In the genomic region with DNA sequence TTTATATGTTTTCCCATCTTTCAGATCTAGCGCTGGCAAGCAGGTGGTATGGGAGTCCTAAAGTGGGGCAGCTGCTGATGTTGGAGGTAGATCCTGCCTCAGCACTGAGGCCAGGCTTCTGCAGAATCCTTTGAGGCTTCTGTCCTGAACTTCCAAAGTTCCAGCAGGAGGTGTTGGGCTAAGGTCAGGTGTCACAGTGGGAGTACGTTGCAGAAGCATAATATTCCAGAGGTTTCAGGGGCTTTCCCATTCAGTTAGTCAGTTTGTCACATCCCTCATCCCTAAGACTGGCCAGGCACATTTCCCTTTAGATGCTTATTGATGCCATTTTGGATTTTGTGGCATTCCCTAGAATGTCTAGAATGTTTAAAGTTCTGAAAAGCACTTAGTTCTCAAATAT, we compare ENCODE assay signal across 17 cellular contexts.
A peak's percentile ranks its signal among the peaks of the same experiment; 100 is the strongest.
DNase-seq lines count a peak whose midpoint lies in the region; ATAC-seq and TF ChIP-seq lines count a peak whose summit lies in the region.
"Had no signal": no experiment of that assay in that cellular context is flagged by ENCODE, and none has a peak within 500 bp of the region (broad histone marks: within the 10 kb centered on the region; RNA-seq: fewer than 3 reads in every experiment).

No MANE protein-coding gene starts in this region.

- no peaks in the 10 kb centered on the region for H3K9me2 ChIP-seq in GM23248 (ENCODE audit: insufficient read depth)

- ATAC-seq in thoracic aorta (ENCODE audit: insufficient number of reproducible peaks, low FRiP score, low read depth) (no peak), GM21528 (IDR thresholded peaks at IDR 0.05; ENCODE audit: low FRiP score, unreplicated experiment) (no peak)

- peaks cover 24% of the 10 kb centered on the region for H3K4me1 ChIP-seq in GM23248 (ENCODE audit: insufficient read depth)
- peaks cover 22% of the 10 kb centered on the region for H3K4me1 ChIP-seq in adipocyte (ENCODE audit: control insufficient read depth, insufficient read depth, low read length)
- peaks cover 5 to 17% of the 10 kb centered on the region in 2 donors for H3K4me1 ChIP-seq in thoracic aorta (ENCODE audit: control insufficient read depth in 1 of 2, low read depth in 2 of 2)
- H3K4me1 ChIP-seq: parathyroid adenoma had no signal

- peaks cover 15% of the 10 kb centered on the region for H3F3A ChIP-seq in GM23248 (ENCODE audit: insufficient read depth)

- WGBS in GM23248 (ENCODE audit: low coverage in 1 of 2, low lambda C conversion rate in 2 of 2, missing lambda C conversion rate in 2 of 2), 2 experiments = 74 to 75% methylated on average over 2 of the region's 2 CpGs

- TF ChIP-seq CTCF in thoracic aorta (IDR thresholded peaks at IDR 0.05) = no peak

- no peaks in the 10 kb centered on the region for H3K36me3 ChIP-seq in GM23248 (ENCODE audit: low read depth)
- no peaks in the 10 kb centered on the region for H3K36me3 ChIP-seq in adipocyte (ENCODE audit: control insufficient read depth, insufficient read depth, low read length, severe bottlenecking)
- H3K36me3 ChIP-seq in thoracic aorta = no peaks in the 10 kb centered on the region
- H3K36me3 ChIP-seq: BLaER1 treated with 17β-estradiol and CSF1 and Interleukin-3, amounts not matched to agents 10 nM and 100 nM had no signal

- DNase-seq in GM23248 (no peak), adipocyte (ENCODE audit: low read depth) (no peak), kidney tubule cell (ENCODE audit: low spot score) (peak; percentile 55), thoracic aorta (ENCODE audit: low spot score) (no peak), LoVo (ENCODE audit: low spot score) (no peak), amniotic stem cell (lab: John Stamatoyannopoulos, UW) (no peak)
- DNase-seq: activated CD4-positive, alpha-beta T cell treated with anti-CD3 and anti-CD28 coated beads, Interleukin-2, amount 50 U/mL, for 4 hours; activated T-cell treated with anti-CD3 and anti-CD28 coated beads for 4 hours; DMS153; erythroblast; NCI-H187; SHP77 treated with DMSO at 0.1 percent for 48 hours; substantia nigra had no signal

- H2AFZ ChIP-seq in GM23248 = peak overlapping the region; percentile 60
- H2AFZ ChIP-seq: parathyroid adenoma had no signal

- no peaks in the 10 kb centered on the region for H3K9me3 ChIP-seq in GM23248 (ENCODE audit: low read depth)
- peaks cover 5% of the 10 kb centered on the region for H3K9me3 ChIP-seq in adipocyte (ENCODE audit: control insufficient read depth, low read length)
- H3K9me3 ChIP-seq in thoracic aorta = no peaks in the 10 kb centered on the region

- peak overlapping the region; percentile 77 for H3K27ac ChIP-seq in GM23248
- H3K27ac ChIP-seq in thoracic aorta = peak overlapping the region; percentile 39 to 75
- H3K27ac ChIP-seq: BLaER1 treated with 17β-estradiol and CSF1 and Interleukin-3, amounts not matched to agents 10 nM and 100 nM; parathyroid adenoma had no signal

- no peaks in the 10 kb centered on the region for H3K27me3 ChIP-seq in GM23248 (replicated peaks; ENCODE audit: insufficient read depth)
- H3K27me3 ChIP-seq in adipocyte (replicated peaks; ENCODE audit: control insufficient read depth, insufficient read depth, low read length) = no peaks in the 10 kb centered on the region
- H3K27me3 ChIP-seq in thoracic aorta (replicated peaks; ENCODE audit: insufficient read depth) = no peaks in the 10 kb centered on the region
- H3K27me3 ChIP-seq: BLaER1 treated with 17β-estradiol and CSF1 and Interleukin-3, amounts not matched to agents 10 nM and 100 nM had no signal

- H4K20me1 ChIP-seq in GM23248 (ENCODE audit: insufficient read depth) = no peaks in the 10 kb centered on the region
- H4K20me1 ChIP-seq: BLaER1 treated with 17β-estradiol and CSF1 and Interleukin-3, amounts not matched to agents 10 nM and 100 nM had no signal

- H3K4me2 ChIP-seq in GM23248 (ENCODE audit: unreplicated experiment) = peak overlapping the region; percentile 80
- H3K4me2 ChIP-seq: BLaER1 treated with 17β-estradiol and CSF1 and Interleukin-3, amounts not matched to agents 10 nM and 100 nM had no signal

- in situ Hi-C loops in GM23248 (cut with MboI) = no loop called here

- no peaks in the 10 kb centered on the region for H3K79me2 ChIP-seq in GM23248 (ENCODE audit: insufficient read depth)
- H3K79me2 ChIP-seq: parathyroid adenoma had no signal

- H3K9ac ChIP-seq in GM23248 (peak overlapping the region; percentile 36; the same call in 1 of the 2 replicates), adipocyte (ENCODE audit: low read length) (peak overlapping the region; percentile 78)
- H3K9ac ChIP-seq: BLaER1 treated with 17β-estradiol and CSF1 and Interleukin-3, amounts not matched to agents 10 nM and 100 nM; parathyroid adenoma had no signal

- H3K4me3 ChIP-seq in GM23248 (0 out of 2 replicates have a peak overlapping the region, but pooled peaks have one; percentile 48), adipocyte (ENCODE audit: low read length) (peak overlapping the region; percentile 13), thoracic aorta (no peak overlapping the region)
- H3K4me3 ChIP-seq: BLaER1 treated with 17β-estradiol and CSF1 and Interleukin-3, amounts not matched to agents 10 nM and 100 nM; skin epidermis had no signal
